Comparison of ENCODE assay signal across 15 cellular contexts in genomic region chr16:75486666-75487313, GRCh38. TPM values are rescaled to one million over a fixed set of nuclear protein-coding genes. Genes with fewer than 3 reads are reported as not detected.
DNase-seq lines count a peak whose midpoint lies in the region; ATAC-seq lines count a peak whose summit lies in the region.
"Had no signal": no experiment of that assay in that cellular context is flagged by ENCODE, and none has a peak within 500 bp of the region (broad histone marks: within the 10 kb centered on the region; RNA-seq: fewer than 3 reads in every experiment).

No MANE protein-coding gene starts in this region.

- no peak overlapping the region for H4K12ac ChIP-seq in trophoblast cell (ENCODE audit: low read depth, low read length)

- no peak overlapping the region for H3K27ac Mint-ChIP-seq in activated CD4-positive, alpha-beta memory T cell treated with anti-CD3 and anti-CD28 coated beads for 36 hours
- H3K27ac Mint-ChIP-seq in activated CD4-positive, alpha-beta memory T cell treated with anti-CD3 and anti-CD28 coated beads, Interleukin-2, amount 10 ng/mL, durations not matched to agents 7 days and 5 days, result no peak overlapping the region
- H3K27ac Mint-ChIP-seq: activated B cell treated with CpG ODN at 0.5 μM for 24 hours; activated naive CD8-positive, alpha-beta T cell treated with anti-CD3 and anti-CD28 coated beads, Interleukin-2, amount 10 ng/mL, durations not matched to agents 7 days and 5 days had no signal

- DNase-seq in activated CD4-positive, alpha-beta memory T cell treated with anti-CD3 and anti-CD28 coated beads for 36 hours, result peak; percentile 19
- no peak for DNase-seq in activated CD4-positive, alpha-beta memory T cell treated with anti-CD3 and anti-CD28 coated beads, Interleukin-2, amount 10 ng/mL, durations not matched to agents 7 days and 5 days
- DNase-seq in myocyte (ENCODE audit: low read depth) (peak; percentile 54), 8988T (no peak), trophoblast cell (no peak)
- no peak for DNase-seq in stimulated activated CD4-positive, alpha-beta T cell treated with anti-CD3 and anti-CD28 coated beads, Interleukin-2, amount 100 ng/mL, for 24 hours
- DNase-seq: activated B cell treated with CpG ODN at 0.5 μM for 24 hours; activated naive CD8-positive, alpha-beta T cell treated with anti-CD3 and anti-CD28 coated beads, Interleukin-2, amount 10 ng/mL, durations not matched to agents 7 days and 5 days; effector memory CD4-positive, alpha-beta T cell had no signal

- no peak overlapping the region for H3K18ac ChIP-seq in trophoblast cell (ENCODE audit: low read length)

- no peaks in the 10 kb centered on the region for H3K9me3 ChIP-seq in trophoblast cell (ENCODE audit: insufficient read depth, low read depth, low read length)

- H2AK5ac ChIP-seq in trophoblast cell (ENCODE audit: low read length), result no peak overlapping the region

- H3K4me2 ChIP-seq in trophoblast cell (ENCODE audit: low read length), result no peak overlapping the region

- no peaks in the 10 kb centered on the region for H3K4me1 ChIP-seq in trophoblast cell (ENCODE audit: control insufficient read depth in 1 of 2, insufficient read depth in 2 of 2, low read length in 2 of 2)

- H3K9me3 Mint-ChIP-seq in activated CD4-positive, alpha-beta memory T cell treated with anti-CD3 and anti-CD28 coated beads for 36 hours, result no peaks in the 10 kb centered on the region
- H3K9me3 Mint-ChIP-seq in activated CD4-positive, alpha-beta memory T cell treated with anti-CD3 and anti-CD28 coated beads, Interleukin-2, amount 10 ng/mL, durations not matched to agents 7 days and 5 days, result no peaks in the 10 kb centered on the region
- H3K9me3 Mint-ChIP-seq: activated B cell treated with CpG ODN at 0.5 μM for 24 hours; activated naive CD8-positive, alpha-beta T cell treated with anti-CD3 and anti-CD28 coated beads, Interleukin-2, amount 10 ng/mL, durations not matched to agents 7 days and 5 days had no signal

- no peak overlapping the region for H4K91ac ChIP-seq in trophoblast cell (ENCODE audit: low read depth, low read length)

- H3K4ac ChIP-seq in trophoblast cell (ENCODE audit: low read depth, low read length), result no peak overlapping the region

- no peak overlapping the region for H2BK120ac ChIP-seq in trophoblast cell (ENCODE audit: insufficient read depth, low read length, poor library complexity)

- H3K23ac ChIP-seq in trophoblast cell (ENCODE audit: low read length), result no peak overlapping the region

- no peak overlapping the region for H3K27ac ChIP-seq in trophoblast cell (ENCODE audit: low read depth, low read length)

- H3K79me1 ChIP-seq in trophoblast cell (ENCODE audit: low read length), result no peaks in the 10 kb centered on the region

- H3K9ac ChIP-seq in trophoblast cell (ENCODE audit: low read length), result no peak overlapping the region

- peaks cover 13% of the 10 kb centered on the region for H3K27me3 Mint-ChIP-seq in activated CD4-positive, alpha-beta memory T cell treated with anti-CD3 and anti-CD28 coated beads for 36 hours
- H3K27me3 Mint-ChIP-seq in activated CD4-positive, alpha-beta memory T cell treated with anti-CD3 and anti-CD28 coated beads, Interleukin-2, amount 10 ng/mL, durations not matched to agents 7 days and 5 days, result peaks cover 8% of the 10 kb centered on the region
- H3K27me3 Mint-ChIP-seq: activated B cell treated with CpG ODN at 0.5 μM for 24 hours had no signal

- H3K36me3 ChIP-seq in trophoblast cell (ENCODE audit: control insufficient read depth in 1 of 2, insufficient read depth in 2 of 2, low read length in 2 of 2), result no peaks in the 10 kb centered on the region

- no CpG with 5 or more reads among the region's 2 CpGs for WGBS in trophoblast cell (ENCODE audit: extremely low coverage, insufficient coverage, insufficient read length)

- intact Hi-C loops in activated CD4-positive, alpha-beta memory T cell treated with anti-CD3 and anti-CD28 coated beads for 36 hours (cut with micrococcal nuclease), result no loop called here

- no peaks in the 10 kb centered on the region for H3K36me3 Mint-ChIP-seq in activated CD4-positive, alpha-beta memory T cell treated with anti-CD3 and anti-CD28 coated beads for 36 hours
- H3K36me3 Mint-ChIP-seq in activated CD4-positive, alpha-beta memory T cell treated with anti-CD3 and anti-CD28 coated beads, Interleukin-2, amount 10 ng/mL, durations not matched to agents 7 days and 5 days (ENCODE audit: low read depth), result no peaks in the 10 kb centered on the region
- H3K36me3 Mint-ChIP-seq: activated naive CD8-positive, alpha-beta T cell treated with anti-CD3 and anti-CD28 coated beads, Interleukin-2, amount 10 ng/mL, durations not matched to agents 7 days and 5 days had no signal

- no peak overlapping the region for H4K8ac ChIP-seq in trophoblast cell (ENCODE audit: low read depth, low read length)

- ATAC-seq in GM21717 (IDR thresholded peaks at IDR 0.05; ENCODE audit: unreplicated experiment) (peak; percentile 71), HG03378 (IDR thresholded peaks at IDR 0.05; ENCODE audit: unreplicated experiment) (peak; percentile 56)
- ATAC-seq: sciatic nerve had no signal

- H2BK5ac ChIP-seq in trophoblast cell (ENCODE audit: low read depth, low read length, poor library complexity), result no peak overlapping the region

- H3K79me2 ChIP-seq in trophoblast cell (ENCODE audit: control insufficient read depth, insufficient read depth, low read length, poor library complexity), result no peaks in the 10 kb centered on the region

- H3K4me3 Mint-ChIP-seq in activated CD4-positive, alpha-beta memory T cell treated with anti-CD3 and anti-CD28 coated beads for 36 hours, result no peak overlapping the region
- H3K4me3 Mint-ChIP-seq in activated CD4-positive, alpha-beta memory T cell treated with anti-CD3 and anti-CD28 coated beads, Interleukin-2, amount 10 ng/mL, durations not matched to agents 7 days and 5 days, result no peak overlapping the region
- H3K4me3 Mint-ChIP-seq: activated B cell treated with CpG ODN at 0.5 μM for 24 hours; activated naive CD8-positive, alpha-beta T cell treated with anti-CD3 and anti-CD28 coated beads, Interleukin-2, amount 10 ng/mL, durations not matched to agents 7 days and 5 days had no signal

- H3K14ac ChIP-seq in trophoblast cell (ENCODE audit: low read length), result no peak overlapping the region

- no peaks in the 10 kb centered on the region for H3K4me1 Mint-ChIP-seq in activated CD4-positive, alpha-beta memory T cell treated with anti-CD3 and anti-CD28 coated beads for 36 hours (ENCODE audit: low read depth)
- H3K4me1 Mint-ChIP-seq in activated CD4-positive, alpha-beta memory T cell treated with anti-CD3 and anti-CD28 coated beads, Interleukin-2, amount 10 ng/mL, durations not matched to agents 7 days and 5 days, result no peaks in the 10 kb centered on the region
- H3K4me1 Mint-ChIP-seq: activated naive CD8-positive, alpha-beta T cell treated with anti-CD3 and anti-CD28 coated beads, Interleukin-2, amount 10 ng/mL, durations not matched to agents 7 days and 5 days had no signal

- no peaks in the 10 kb centered on the region for H3K27me3 ChIP-seq in trophoblast cell (ENCODE audit: insufficient read depth, low read length)

- H2BK12ac ChIP-seq in trophoblast cell (ENCODE audit: low read length), result no peak overlapping the region

- H3K4me3 ChIP-seq in trophoblast cell (ENCODE audit: low read depth, low read length), result no peak overlapping the region

- POLR2A ChIA-PET in activated CD4-positive, alpha-beta memory T cell treated with anti-CD3 and anti-CD28 coated beads for 36 hours (lab: Charles Lee), result interaction anchor here (0.7 kb wide), 1 partner anchor 203 kb away, joined by 3 read pairs; no protein-coding TSS in a partner anchor
- POLR2A ChIA-PET in activated CD4-positive, alpha-beta memory T cell treated with anti-CD3 and anti-CD28 coated beads, Interleukin-2, amount 10 ng/mL, durations not matched to agents 7 days and 5 days (lab: Charles Lee), result no interaction called here

- no peak overlapping the region for H2AFZ ChIP-seq in trophoblast cell (ENCODE audit: insufficient read depth, low read length, poor library complexity)

- CTCF ChIA-PET in activated CD4-positive, alpha-beta memory T cell treated with anti-CD3 and anti-CD28 coated beads for 36 hours (lab: Charles Lee), result interaction anchor here (0.7 to 2.0 kb wide), 3 partner anchors 10 to 31 kb away, joined by 3 to 6 read pairs (median 4); no protein-coding TSS in a partner anchor
- CTCF ChIA-PET in activated CD4-positive, alpha-beta memory T cell treated with anti-CD3 and anti-CD28 coated beads, Interleukin-2, amount 10 ng/mL, durations not matched to agents 7 days and 5 days (lab: Charles Lee), result interaction anchor here (0.7 to 1.5 kb wide), 4 partner anchors 9 to 277 kb away, joined by 3 to 5 read pairs (median 4); no protein-coding TSS in a partner anchor

RNA-seq across cellular contexts. Expression of gene CHST6, which starts 8.5 kb away (rescaled TPM):
- total RNA-seq in activated CD4-positive, alpha-beta memory T cell treated with anti-CD3 and anti-CD28 coated beads for 36 hours, result not detected
- not detected for total RNA-seq in activated CD4-positive, alpha-beta memory T cell treated with anti-CD3 and anti-CD28 coated beads, Interleukin-2, amount 10 ng/mL, durations not matched to agents 7 days and 5 days
- total RNA-seq in myocyte, result 0.29 and 0.94 TPM in 2 replicates
- 0.11 TPM for polyA plus RNA-seq in myocyte (2012)
- 0.61 and 0.66 TPM in 2 replicates for polyA plus RNA-seq in trophoblast cell (2013)
- total RNA-seq: A172, HT-29 had no signal

RNA-seq across cellular contexts. Expression of gene TMEM170A, which starts 22.3 kb away (rescaled TPM):
- 10 to 100 TPM; 24.3 to 25.6 TPM for total RNA-seq in activated CD4-positive, alpha-beta memory T cell treated with anti-CD3 and anti-CD28 coated beads for 36 hours
- 10 to 100 TPM; 30.8 to 33.9 TPM for total RNA-seq in activated CD4-positive, alpha-beta memory T cell treated with anti-CD3 and anti-CD28 coated beads, Interleukin-2, amount 10 ng/mL, durations not matched to agents 7 days and 5 days
- total RNA-seq in myocyte, result 8.2 and 15.0 TPM in 2 replicates
- polyA plus RNA-seq in myocyte (2012), result 5.8 TPM
- polyA plus RNA-seq in trophoblast cell (2013), result 18.0 and 18.2 TPM in 2 replicates

RNA-seq across cellular contexts. Expression of gene CHST5, which starts 49.1 kb away (rescaled TPM):
- total RNA-seq in activated CD4-positive, alpha-beta memory T cell treated with anti-CD3 and anti-CD28 coated beads for 36 hours, result under 1 TPM in 1 of 2 experiments, not detected in 1; 0.34 TPM
- total RNA-seq in activated CD4-positive, alpha-beta memory T cell treated with anti-CD3 and anti-CD28 coated beads, Interleukin-2, amount 10 ng/mL, durations not matched to agents 7 days and 5 days, result under 1 TPM in 1 of 2 experiments, not detected in 1; 0.10 TPM
- not detected in 2 replicates for total RNA-seq in myocyte
- polyA plus RNA-seq in myocyte (2012), result 0.24 TPM
- 0.06 and 0.07 TPM in 2 replicates for polyA plus RNA-seq in trophoblast cell (2013)
- total RNA-seq: A172; activated naive CD8-positive, alpha-beta T cell treated with anti-CD3 and anti-CD28 coated beads, Interleukin-2, amount 10 ng/mL, durations not matched to agents 7 days and 5 days; Daoy had no signal

RNA-seq across cellular contexts. Expression of gene CFDP1, which starts 53.5 kb away (rescaled TPM):
- total RNA-seq in activated CD4-positive, alpha-beta memory T cell treated with anti-CD3 and anti-CD28 coated beads for 36 hours, result 10 to 100 TPM; 37.6 to 41.3 TPM
- 10 to 100 TPM; 35.1 to 36.2 TPM for total RNA-seq in activated CD4-positive, alpha-beta memory T cell treated with anti-CD3 and anti-CD28 coated beads, Interleukin-2, amount 10 ng/mL, durations not matched to agents 7 days and 5 days
- total RNA-seq in myocyte, result 55.5 and 61.6 TPM in 2 replicates
- polyA plus RNA-seq in myocyte (2012), result 40.7 TPM
- polyA plus RNA-seq in trophoblast cell (2013), result 103 and 111 TPM in 2 replicates

Comparison
In these comparisons a context has a peak if more than half of its experiments do, and no peak if none do; other contexts are left out.
1. DNase-seq: peak in activated CD4-positive, alpha-beta memory T cell treated with anti-CD3 and anti-CD28 coated beads for 36 hours (single experiment) and myocyte (single experiment); none in activated CD4-positive, alpha-beta memory T cell treated with anti-CD3 and anti-CD28 coated beads, Interleukin-2, amount 10 ng/mL, durations not matched to agents 7 days and 5 days (single experiment), 8988T (single experiment), stimulated activated CD4-positive, alpha-beta T cell treated with anti-CD3 and anti-CD28 coated beads, Interleukin-2, amount 100 ng/mL, for 24 hours (0 of 2) and trophoblast cell (0 of 2).